ENCODE assay signal across 8 cellular contexts in genomic region chr5:174900176-174900692, GRCh38.
"Had no signal": no experiment of that assay in that cellular context is flagged by ENCODE, and none has a peak within 500 bp of the region (broad histone marks: within the 10 kb centered on the region; RNA-seq: fewer than 3 reads in every experiment).

No MANE protein-coding gene starts in this region.

- H3K27ac Mint-ChIP-seq: activated CD4-positive, alpha-beta memory T cell treated with anti-CD3 and anti-CD28 coated beads, Interleukin-2, amount 10 ng/mL, durations not matched to agents 7 days and 5 days; stimulated activated naive CD8-positive, alpha-beta T cell treated with anti-CD3 and anti-CD28 coated beads, Interleukin-15, Interleukin-2, amounts not matched to agents 100 ng/mL and 50 ng/mL, for 24 hours had no signal

- H3K4me3 Mint-ChIP-seq: activated CD4-positive, alpha-beta memory T cell treated with anti-CD3 and anti-CD28 coated beads, Interleukin-2, amount 10 ng/mL, durations not matched to agents 7 days and 5 days; neural crest cell; stimulated activated naive CD8-positive, alpha-beta T cell treated with anti-CD3 and anti-CD28 coated beads, Interleukin-15, Interleukin-2, amounts not matched to agents 100 ng/mL and 50 ng/mL, for 24 hours had no signal

- H3K27ac ChIP-seq: gastroesophageal sphincter, upper lobe of right lung had no signal

- H3K4me1 ChIP-seq: gastroesophageal sphincter, upper lobe of right lung had no signal

- H3K36me3 ChIP-seq: gastroesophageal sphincter, upper lobe of right lung had no signal

- H3K27me3 ChIP-seq: upper lobe of right lung had no signal

- H3K9me3 ChIP-seq: gastroesophageal sphincter, upper lobe of right lung had no signal

- DNase-seq: activated CD4-positive, alpha-beta memory T cell treated with anti-CD3 and anti-CD28 coated beads, Interleukin-2, amount 10 ng/mL, durations not matched to agents 7 days and 5 days; activated CD4-positive, alpha-beta T cell treated with anti-CD3 and anti-CD28 coated beads for 1 hour; stimulated activated CD4-positive, alpha-beta T cell treated with anti-CD3 and anti-CD28 coated beads, Interleukin-4, amount 100 ng/mL, for 1 hour; stimulated activated CD8-positive, alpha-beta memory T cell treated with anti-CD3 and anti-CD28 coated beads, Interleukin-4, amount 100 ng/mL, for 48 hours; upper lobe of right lung had no signal

- H3K9me3 Mint-ChIP-seq: activated CD4-positive, alpha-beta memory T cell treated with anti-CD3 and anti-CD28 coated beads, Interleukin-2, amount 10 ng/mL, durations not matched to agents 7 days and 5 days; stimulated activated naive CD8-positive, alpha-beta T cell treated with anti-CD3 and anti-CD28 coated beads, Interleukin-15, Interleukin-2, amounts not matched to agents 100 ng/mL and 50 ng/mL, for 24 hours had no signal

- H3K4me3 ChIP-seq: gastroesophageal sphincter, upper lobe of right lung had no signal
